29 cellular contexts compared by ENCODE assay signal in genomic region chr2:73825408-73825807, GRCh38.
"Had no signal": no experiment of that assay in that cellular context is flagged by ENCODE, and none has a peak within 500 bp of the region (broad histone marks: within the 10 kb centered on the region; RNA-seq: fewer than 3 reads in every experiment).

No MANE protein-coding gene starts in this region.

- H3K27me3 Mint-ChIP-seq: activated naive CD4-positive, alpha-beta T cell treated with anti-CD3 and anti-CD28 coated beads, Interleukin-2, amount 50 U/mL, for 24 hours; activated T-helper 17 cell treated with anti-CD3 and anti-CD28 coated beads, Interleukin-2, amount 50 U/mL, for 72 hours had no signal

- DNase-seq: activated CD4-positive, alpha-beta T cell treated with anti-CD3 and anti-CD28 coated beads for 48 hours; activated CD4-positive, alpha-beta T cell treated with anti-CD3 and anti-CD28 coated beads, Interleukin-2, amount 50 U/mL, for 48 hours; activated CD8-positive, alpha-beta memory T cell treated with anti-CD3 and anti-CD28 coated beads for 24 hours; activated gamma-delta T cell treated with Interleukin-2 at 50 U/mL for 16 hours; anterior cingulate cortex; body of pancreas; effector CD8-positive, alpha-beta T cell; esophagus squamous epithelium; heart left ventricle; hypothalamus; immature natural killer cell; kidney; left colon; lower lobe of right lung; mesendoderm; nephron progenitor cell; spleen; stimulated activated naive CD4-positive, alpha-beta T cell treated with Interleukin-2 at 50 U/mL for 16 hours; T-helper 9 cell; trophoblast cell; uterus; WERI-Rb-1 had no signal

- H3K27ac Mint-ChIP-seq: activated T-helper 17 cell treated with anti-CD3 and anti-CD28 coated beads, Interleukin-2, amount 50 U/mL, for 72 hours; immature natural killer cell; nephron progenitor cell; T-helper 1 cell treated with Interleukin-12 subunit alpha and Interleukin-12 subunit beta and Interleukin-4 antibody, amounts not matched to agents 30 μg/mL and 1 μg/mL, for 36 hours had no signal

- ATAC-seq: activated CD4-positive, CD25-positive, alpha-beta regulatory T cell treated with anti-CD3 and anti-CD28 coated beads, Interleukin-2, amount 50 U/mL, for 24 hours; activated T-helper 17 cell treated with anti-CD3 and anti-CD28 coated beads, Interleukin-2, amount 50 U/mL, for 72 hours; body of pancreas; heart left ventricle; left colon; lower lobe of right lung had no signal

- H3K9me3 Mint-ChIP-seq: activated naive CD4-positive, alpha-beta T cell treated with anti-CD3 and anti-CD28 coated beads, Interleukin-2, amount 50 U/mL, for 24 hours; activated T-helper 17 cell treated with anti-CD3 and anti-CD28 coated beads, Interleukin-2, amount 50 U/mL, for 72 hours; T-helper 1 cell treated with Interleukin-12 subunit alpha and Interleukin-12 subunit beta and Interleukin-4 antibody, amounts not matched to agents 30 μg/mL and 1 μg/mL, for 36 hours had no signal

- H3K4me3 Mint-ChIP-seq: activated naive CD4-positive, alpha-beta T cell treated with anti-CD3 and anti-CD28 coated beads, Interleukin-2, amount 50 U/mL, for 24 hours; activated T-helper 17 cell treated with anti-CD3 and anti-CD28 coated beads, Interleukin-2, amount 50 U/mL, for 72 hours; immature natural killer cell; nephron progenitor cell; T-helper 1 cell treated with Interleukin-12 subunit alpha and Interleukin-12 subunit beta and Interleukin-4 antibody, amounts not matched to agents 30 μg/mL and 1 μg/mL, for 36 hours had no signal

- FAIRE-seq: colon, endometrium, kidney, TTC549 had no signal

- H3K36me3 Mint-ChIP-seq: immature natural killer cell had no signal
